ENCODE assay signal across 1 cellular context in the genomic region with DNA sequence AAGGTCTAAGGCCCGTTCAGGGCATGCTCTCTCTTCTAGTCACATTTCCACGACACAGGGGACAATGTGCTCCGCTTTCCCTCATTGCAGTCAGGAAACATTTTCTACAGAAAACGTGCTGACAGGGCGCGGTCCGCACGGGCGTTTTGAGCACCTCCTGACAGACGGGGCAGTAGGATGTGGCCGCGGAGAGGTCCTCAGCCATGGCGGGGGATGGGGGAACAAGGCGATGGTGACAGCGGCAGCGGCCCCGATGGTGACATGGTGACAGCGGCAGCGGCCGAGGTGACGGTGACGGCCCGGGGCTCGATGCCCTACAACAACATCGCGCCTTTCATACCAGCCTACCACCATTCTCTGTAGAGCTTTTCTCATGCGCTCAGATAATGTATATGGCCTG.
A peak's percentile ranks its signal among the peaks of the same experiment; 100 is the strongest.
TF ChIP-seq lines count a peak whose summit lies in the region.

No MANE protein-coding gene starts in this region.

TF ChIP-seq in HepG2, 621 proteins besides CTCF, POLR2A, EP300 and RAD21:
- no peak for TF ChIP-seq SMARCC2 (IDR thresholded peaks at IDR 0.05)
- TF ChIP-seq AGO2 (optimal IDR thresholded peaks at IDR 0.05; ENCODE audit: low read depth, low read length) = peak; percentile 23
- no peak for TF ChIP-seq NRL (CRISPR knock-in tag; IDR thresholded peaks at IDR 0.05; ENCODE audit: borderline replicate concordance)
- no peak for TF ChIP-seq BORCS8-MEF2B (CRISPR knock-in tag; IDR thresholded peaks at IDR 0.05)
